Comparison of ENCODE assay signal across 4 cellular contexts in genomic region chr19:30265918-30266317, GRCh38.
DNase-seq lines count a peak whose midpoint lies in the region; ATAC-seq, FAIRE-seq and TF ChIP-seq lines count a peak whose summit lies in the region.
"Not testable (repeated sequence)": the region's sequence is repeated elsewhere in the genome, so short reads cannot be mapped to it uniquely, and the experiment has no call there.

No MANE protein-coding gene starts in this region.

- not testable (repeated sequence) for H3K23ac ChIP-seq in H9 (ENCODE audit: insufficient read length, low read depth, low read length)

- H3K9me3 ChIP-seq in H9 (ENCODE audit: control insufficient read depth, low read depth, low read length); HEK293 (ENCODE audit: control insufficient read depth, insufficient read depth, low read depth, low read length); astrocyte (ENCODE audit: insufficient read depth, low read depth, low read length): not testable (repeated sequence)

- H3K79me2 ChIP-seq in H9 (ENCODE audit: insufficient read depth, low read length); astrocyte (ENCODE audit: insufficient read depth, low read length): not testable (repeated sequence)

- H3K79me1 ChIP-seq in H9 (ENCODE audit: insufficient read depth, low read depth, low read length, poor library complexity, severe bottlenecking): not testable (repeated sequence)

- CTCF ChIA-PET in HEK293 (lab: Yijun Ruan, JAX): interaction anchor here (0.6 to 1.1 kb wide), 3 partner anchors 11 to 710 kb away, joined by 3 to 4 read pairs (median 4); no protein-coding TSS in a partner anchor
- CTCF ChIA-PET in WTC11 (lab: Charles Lee): not testable (repeated sequence)

- not testable (repeated sequence) for H3K4ac ChIP-seq in H9 (ENCODE audit: low read depth, low read length)

- H3K4me3 ChIP-seq in HEK293 (ENCODE audit: low read depth, low read length); astrocyte (ENCODE audit: insufficient read depth, low read depth, low read length): not testable (repeated sequence)

- H4K20me1 ChIP-seq in H9 (ENCODE audit: control insufficient read depth, insufficient read depth, insufficient read length); astrocyte (ENCODE audit: insufficient read depth, low read length): not testable (repeated sequence)

- not testable (repeated sequence) for H4K8ac ChIP-seq in H9 (replicated peaks; ENCODE audit: insufficient read length, low read depth, low read length)

- H3K23me2 ChIP-seq in H9 (ENCODE audit: insufficient read length, low read depth, low read length, poor library complexity, severe bottlenecking): not testable (repeated sequence)

- H2BK15ac ChIP-seq in H9 (ENCODE audit: low read depth, low read length): not testable (repeated sequence)

- peaks cover 33 to 48% of the 10 kb centered on the region in 2 experiments for H3K4me1 Mint-ChIP-seq in H9
- peaks cover 42% of the 10 kb centered on the region for H3K4me1 Mint-ChIP-seq in WTC11
- not testable (repeated sequence) for H3K4me1 Mint-ChIP-seq in astrocyte (ENCODE audit: low read depth, unreplicated experiment)

- H3K27ac ChIP-seq in H9 (ENCODE audit: insufficient read length, low read depth, low read length); HEK293 (ENCODE audit: extremely low read depth, low read depth, low read length); astrocyte (ENCODE audit: low read depth, low read length): not testable (repeated sequence)

- not testable (repeated sequence) for ATAC-seq in WTC11

- not testable (repeated sequence) for H3K4me3 Mint-ChIP-seq in H9; WTC11; astrocyte (ENCODE audit: unreplicated experiment)

- peak; percentile 8 for DNase-seq in H9
- DNase-seq in WTC11 (ENCODE audit: low spot score); astrocyte (ENCODE audit: low read depth): not testable (repeated sequence)

- not testable (repeated sequence) for H3K27me3 ChIP-seq in H9 (ENCODE audit: insufficient read depth, low read length); astrocyte (ENCODE audit: insufficient read depth, low read length)

- H4K91ac ChIP-seq in H9 (ENCODE audit: insufficient read length, low read depth, low read length): not testable (repeated sequence)

- H3K9ac ChIP-seq in H9 (ENCODE audit: extremely low read depth, insufficient read length, low read length); astrocyte (ENCODE audit: low read length): not testable (repeated sequence)

- peaks cover 18% of the 10 kb centered on the region for H3K27me3 Mint-ChIP-seq in H9 (ENCODE audit: low read depth)
- H3K27me3 Mint-ChIP-seq in WTC11 (ENCODE audit: low read depth): not testable (repeated sequence)
- peaks cover 46% of the 10 kb centered on the region for H3K27me3 Mint-ChIP-seq in astrocyte (ENCODE audit: low read depth, unreplicated experiment)

- H3T11ph ChIP-seq in H9 (ENCODE audit: low read length): not testable (repeated sequence)

- not testable (repeated sequence) for H2AK5ac ChIP-seq in H9 (ENCODE audit: insufficient read length, low read length)

- H2BK12ac ChIP-seq in H9 (ENCODE audit: insufficient read length, low read depth, low read length): not testable (repeated sequence)

- H3K27ac Mint-ChIP-seq in H9, WTC11: not testable (repeated sequence)
- H3K27ac Mint-ChIP-seq in astrocyte (ENCODE audit: unreplicated experiment): peak overlapping the region; percentile 36

- H3K36me3 Mint-ChIP-seq in H9 (ENCODE audit: insufficient read depth in 1 of 3, low read depth in 3 of 3); WTC11; astrocyte (ENCODE audit: low read depth, unreplicated experiment): not testable (repeated sequence)

- FAIRE-seq in astrocyte (lab: Jason Lieb, UNC): not testable (repeated sequence)

- POLR2A ChIA-PET in HEK293 (lab: Yijun Ruan, JAX); WTC11 (lab: Charles Lee): not testable (repeated sequence)

- not testable (repeated sequence) for H3K4me2 ChIP-seq in H9 (ENCODE audit: insufficient read depth, insufficient read length, low read length); astrocyte (ENCODE audit: low read length)

- H4K5ac ChIP-seq in H9 (ENCODE audit: insufficient read length, low read depth, low read length): not testable (repeated sequence)

- not testable (repeated sequence) for H3K9me3 Mint-ChIP-seq in H9; WTC11; astrocyte (ENCODE audit: unreplicated experiment)

- WGBS in H9 (ENCODE audit: extremely low coverage, insufficient read length, low lambda C conversion rate): no CpG with 5 or more reads among the region's 2 CpGs

- H3K36me3 ChIP-seq in HEK293 (ENCODE audit: control insufficient read depth in 2 of 2, insufficient read depth in 1 of 2, low read length in 2 of 2); astrocyte (ENCODE audit: insufficient read depth, low read length): not testable (repeated sequence)

- TF ChIP-seq CTCF in H9 (conservative IDR thresholded peaks at IDR 0.05); HEK293 (tag by site-specific recombination; IDR thresholded peaks at IDR 0.05); WTC11 (IDR thresholded peaks at IDR 0.05); astrocyte (IDR thresholded peaks at IDR 0.05; ENCODE audit: insufficient read depth, low read depth, low read length): not testable (repeated sequence)

- H3K56ac ChIP-seq in H9 (ENCODE audit: insufficient read length, low read depth, low read length): not testable (repeated sequence)

- not testable (repeated sequence) for H2BK20ac ChIP-seq in H9 (ENCODE audit: low read depth, low read length, poor library complexity, severe bottlenecking)

- H2BK120ac ChIP-seq in H9 (ENCODE audit: low read depth, low read length, poor library complexity, severe bottlenecking): not testable (repeated sequence)

- not testable (repeated sequence) for H2BK5ac ChIP-seq in H9 (ENCODE audit: insufficient read length, low read length)

- H3K14ac ChIP-seq in H9 (ENCODE audit: insufficient read depth, low read length): not testable (repeated sequence)

- not testable (repeated sequence) for H3K4me1 ChIP-seq in H9 (ENCODE audit: insufficient read depth, low read length); astrocyte (ENCODE audit: insufficient read depth, low read length)
- H3K4me1 ChIP-seq in HEK293 (ENCODE audit: control insufficient read depth, insufficient read depth, low read length): peaks cover 12% of the 10 kb centered on the region

- not testable (repeated sequence) for H3K18ac ChIP-seq in H9 (ENCODE audit: insufficient read length, low read depth, low read length)

- not testable (repeated sequence) for H2AFZ ChIP-seq in H9 (ENCODE audit: low read length); astrocyte (ENCODE audit: low read depth, low read length)

TF ChIP-seq in HEK293, 187 proteins besides CTCF, POLR2A, EP300 and RAD21:
- peak; percentile 94 for TF ChIP-seq ZNF121 (tag by site-specific recombination; IDR thresholded peaks at IDR 0.05)

TF ChIP-seq in WTC11, 78 proteins besides CTCF, POLR2A, EP300 and RAD21:
- TF ChIP-seq ZNF121 (CRISPR knock-in tag; IDR thresholded peaks at IDR 0.05): 0 out of 2 replicates have a peak, but pooled peaks have one; percentile 33
